Comparison of ENCODE assay signal across 26 cellular contexts in genomic region chr2:33074197-33074596, GRCh38.
"Had no signal": no experiment of that assay in that cellular context is flagged by ENCODE, and none has a peak within 500 bp of the region (broad histone marks: within the 10 kb centered on the region; RNA-seq: fewer than 3 reads in every experiment).

No MANE protein-coding gene starts in this region.

- H3K4me3 Mint-ChIP-seq: T-cell had no signal

- ATAC-seq: HepG2, T-cell had no signal

- H3K36me3 Mint-ChIP-seq: T-cell had no signal

- H3K4me3 ChIP-seq: MG63, PC-9, Peyer's patch, SJSA1, SK-N-MC had no signal

- DNase-seq: IMR-90, Karpas-422, KG1, MG63, NCI-H1092, NCI-H1105 treated with DMSO at 0.1 percent for 48 hours, NCI-H1436, NCI-H1694, NCI-H1930, NCI-H2081, NCI-H2107, NCI-H226, NCI-H446 treated with DMSO at 0.1 percent for 48 hours, NCI-H510A treated with DMSO at 0.1 percent for 48 hours, NCI-H526, NCI-H82, OCI-M1, PC-9, Peyer's patch, Right ventricle myocardium superior, SIG-M5, SW 1271, T-cell had no signal

- H2AFZ ChIP-seq: PC-9 had no signal

- H3K27ac Mint-ChIP-seq: T-cell had no signal

- H3K27ac ChIP-seq: Peyer's patch, SJSA1, SK-N-MC had no signal

- H3K27me3 ChIP-seq: MG63, Peyer's patch, SJSA1 had no signal

- H3K9me3 ChIP-seq: Peyer's patch, SJSA1 had no signal

- H3K36me3 ChIP-seq: MG63, Peyer's patch, SJSA1 had no signal

- H3K9me3 Mint-ChIP-seq: T-cell had no signal

- H3K4me1 Mint-ChIP-seq: T-cell had no signal

- H3K4me1 ChIP-seq: Peyer's patch had no signal
